Comparison of ENCODE assay signal across 1 cellular context in genomic region chr14:35741345-35742031, GRCh38.
TF ChIP-seq lines count a peak whose summit lies in the region.

No MANE protein-coding gene starts in this region.

TF ChIP-seq in HepG2, 621 proteins besides CTCF, POLR2A, EP300 and RAD21 (continued from another document):
- no peak for TF ChIP-seq KLF12 (CRISPR knock-in tag; IDR thresholded peaks at IDR 0.05; ENCODE audit: borderline replicate concordance)
TF ChIP-seq in HepG2: peak in this region for 2.
